In the genomic region with DNA sequence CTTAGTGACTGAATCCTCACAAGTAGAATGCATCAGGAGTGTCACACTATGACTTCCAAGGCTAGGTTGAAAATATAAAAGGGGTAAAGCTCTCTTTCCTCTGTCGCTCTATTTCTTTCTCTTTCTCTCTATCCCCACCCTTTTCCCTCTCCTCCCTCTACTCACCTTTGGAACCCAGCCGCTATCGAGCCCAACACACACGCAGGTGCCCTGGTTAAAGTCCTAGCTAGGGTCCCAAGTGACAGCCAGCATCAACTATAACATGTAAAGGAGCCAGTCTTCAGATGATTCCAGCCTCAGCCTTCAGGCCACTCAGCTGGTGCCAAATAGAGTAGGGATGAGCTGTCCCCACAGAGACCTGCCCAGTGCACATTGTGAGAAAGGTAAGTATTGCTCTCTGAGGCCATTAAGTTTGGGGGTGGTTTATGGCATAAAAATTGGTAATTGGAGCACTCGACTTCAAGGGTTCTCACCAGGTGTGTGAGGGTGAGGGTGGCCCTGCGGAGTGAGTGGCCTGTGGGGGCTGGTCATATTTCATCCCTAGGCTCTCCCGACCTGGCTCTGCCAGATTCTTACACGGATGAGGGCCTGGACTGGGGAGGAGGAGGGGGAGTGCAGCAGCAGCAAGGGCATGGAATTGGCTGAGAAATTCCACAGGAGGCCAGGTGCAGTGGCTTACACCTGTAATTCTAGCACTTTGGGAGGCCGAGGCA, we compare ENCODE assay signal across 22 cellular contexts. TPM values are rescaled to one million over a fixed set of nuclear protein-coding genes. Genes with fewer than 3 reads are reported as not detected.
DNase-seq lines count a peak whose midpoint lies in the region; ATAC-seq and TF ChIP-seq lines count a peak whose summit lies in the region.
"Had no signal": no experiment of that assay in that cellular context is flagged by ENCODE, and none has a peak within 500 bp of the region (broad histone marks: within the 10 kb centered on the region; RNA-seq: fewer than 3 reads in every experiment).

No MANE protein-coding gene starts in this region.

- H3K79me2 ChIP-seq in neural progenitor cell (ENCODE audit: low read depth), result no peaks in the 10 kb centered on the region

- intact Hi-C loops in left cardiac atrium (cut with DNase I), result loop anchor here in 1 of 2 donors (10.0 kb wide), 1 partner anchor 746 kb away; no protein-coding TSS in a partner anchor

- H3K9me3 ChIP-seq in duodenal mucosa (ENCODE audit: control insufficient read depth in 1 of 2, low read length in 2 of 2) (no peaks in the 10 kb centered on the region), neural progenitor cell (ENCODE audit: low read depth) (no peaks in the 10 kb centered on the region)
- H3K9me3 ChIP-seq: neutrophil had no signal

- H3F3A ChIP-seq in neural progenitor cell (ENCODE audit: low read depth), result no peaks in the 10 kb centered on the region

- H2AFZ ChIP-seq in neural progenitor cell (replicated peaks), result no peak overlapping the region

- H3K4me3 ChIP-seq in duodenal mucosa (ENCODE audit: low read depth in 1 of 2, low read length in 2 of 2) (peak overlapping the region; percentile 34 to 48), neural progenitor cell (no peak overlapping the region)

- H3K4me3 Mint-ChIP-seq in neural progenitor cell, result no peak overlapping the region
- H3K4me3 Mint-ChIP-seq: T-cell had no signal

- DNase-seq in DMS153 treated with DMSO at 0.1 percent for 48 hours (lab: John Stamatoyannopoulos, UW; ENCODE audit: unreplicated experiment) (peak; percentile 15), NCI-H2029 treated with DMSO at 0.1 percent for 48 hours (lab: John Stamatoyannopoulos, UW) (peak; percentile 92), neural progenitor cell (ENCODE audit: low spot score) (no peak), activated gamma-delta T cell (lab: John Stamatoyannopoulos, UW) (no peak), MV-4-11 (lab: John Stamatoyannopoulos, UW) (no peak), left cardiac atrium (no peak)
- DNase-seq: aorta; foreskin fibroblast; GDM1; mammary epithelial cell; NCI-H1694 treated with DMSO at 0.1 percent for 48 hours; NK-92 treated with Interleukin-12 subunit alpha and Interleukin-12 subunit beta, amount 100 ng/mL, for 24 hours; stimulated activated CD4-positive, alpha-beta T cell treated with anti-CD3 and anti-CD28 coated beads, Interleukin-1b, Interleukin-23, amount 100 ng/mL, for 48 hours; T-cell; WERI-Rb-1 had no signal

- ATAC-seq in left cardiac atrium, result no peak
- ATAC-seq in GM21737 (IDR thresholded peaks at IDR 0.05; ENCODE audit: unreplicated experiment), result no peak
- ATAC-seq: Right ventricle myocardium inferior, sciatic nerve, T-cell had no signal

- H3K4me1 Mint-ChIP-seq in neural progenitor cell, result peaks cover 11% of the 10 kb centered on the region

- H4K20me1 ChIP-seq in neural progenitor cell (ENCODE audit: low read depth), result no peaks in the 10 kb centered on the region

- H3K36me3 ChIP-seq in duodenal mucosa (ENCODE audit: control insufficient read depth in 1 of 2, insufficient read depth in 2 of 2, low read length in 2 of 2), result no peaks in the 10 kb centered on the region
- H3K36me3 ChIP-seq in neural progenitor cell, result no peaks in the 10 kb centered on the region
- H3K36me3 ChIP-seq: neutrophil, WERI-Rb-1 had no signal

- H3K27me3 ChIP-seq in duodenal mucosa (ENCODE audit: control insufficient read depth in 1 of 2, insufficient read depth in 2 of 2, low read length in 2 of 2), result no peaks in the 10 kb centered on the region
- no peaks in the 10 kb centered on the region for H3K27me3 ChIP-seq in neural progenitor cell
- H3K27me3 ChIP-seq: neutrophil had no signal

- H3K4me2 ChIP-seq in neural progenitor cell, result no peak overlapping the region

- no peak for TF ChIP-seq CTCF in neural progenitor cell (IDR thresholded peaks at IDR 0.05)

- peak overlapping the region; percentile 54 for H3K27ac Mint-ChIP-seq in neural progenitor cell

- H3K9ac ChIP-seq in duodenal mucosa (ENCODE audit: low read depth in 1 of 2, low read length in 2 of 2) (peak overlapping the region; percentile 39 to 60), neural progenitor cell (no peak overlapping the region)

- H3K27ac ChIP-seq in duodenal mucosa (ENCODE audit: low read depth, low read length) (peak overlapping the region; percentile 53), neural progenitor cell (no peak overlapping the region)
- H3K27ac ChIP-seq: neutrophil, WERI-Rb-1 had no signal

- H3K9me3 Mint-ChIP-seq in neural progenitor cell, result no peaks in the 10 kb centered on the region
- H3K9me3 Mint-ChIP-seq: T-cell had no signal

- peaks cover 2% of the 10 kb centered on the region for H3K27me3 Mint-ChIP-seq in neural progenitor cell (ENCODE audit: insufficient read depth, low read depth)
- H3K27me3 Mint-ChIP-seq: T-cell had no signal

- H3K36me3 Mint-ChIP-seq in neural progenitor cell, result no peaks in the 10 kb centered on the region
- H3K36me3 Mint-ChIP-seq: T-cell had no signal

- H3K4me1 ChIP-seq in duodenal mucosa (ENCODE audit: control insufficient read depth in 1 of 2, insufficient read depth in 2 of 2, low read length in 2 of 2) (peaks cover 9 to 26% of the 10 kb centered on the region in 2 donors), neural progenitor cell (no peaks in the 10 kb centered on the region)

RNA-seq across cellular contexts. Expression of a gene that starts 14.9 kb away (rescaled TPM):
- total RNA-seq in neural progenitor cell (ENCODE audit: low replicate concordance) (not detected in 2 replicates), left cardiac atrium (1 to 10 TPM; 1.3 to 1.7 TPM)
- total RNA-seq: endothelial cell of umbilical vein, mammary epithelial cell had no signal

RNA-seq across cellular contexts. Expression of a gene that starts 17.3 kb away (rescaled TPM):
- total RNA-seq in neural progenitor cell (ENCODE audit: low replicate concordance), result not detected in 2 replicates
- not detected for total RNA-seq in left cardiac atrium
- total RNA-seq: activated CD8-positive, alpha-beta memory T cell treated with anti-CD3 and anti-CD28 coated beads for 36 hours; endothelial cell of umbilical vein; mammary epithelial cell; Right ventricle myocardium inferior; sciatic nerve had no signal

RNA-seq across cellular contexts. Expression of a gene that starts 29.8 kb away (rescaled TPM):
- total RNA-seq in neural progenitor cell (ENCODE audit: low replicate concordance) (173 and 275 TPM in 2 replicates), left cardiac atrium (10 to 100 TPM; 22.1 to 30.1 TPM)

RNA-seq across cellular contexts. Expression of a gene that starts 45.6 kb away (rescaled TPM):
- 120 and 220 TPM in 2 replicates for total RNA-seq in neural progenitor cell (ENCODE audit: low replicate concordance)
- total RNA-seq in left cardiac atrium, result 10 to 100 TPM; 84.8 to 96.7 TPM

RNA-seq across cellular contexts. Expression of a gene that starts 51.3 kb away (rescaled TPM):
- total RNA-seq in neural progenitor cell (ENCODE audit: low replicate concordance) (23.5 and 71.4 TPM in 2 replicates), left cardiac atrium (1 to 10 TPM; 2.2 to 3.0 TPM)

Comparison
In these comparisons a context has a peak if more than half of its experiments do, and no peak if none do; other contexts are left out.
1. DNase-seq: peak in DMS153 treated with DMSO at 0.1 percent for 48 hours (single experiment) and NCI-H2029 treated with DMSO at 0.1 percent for 48 hours (single experiment); none in neural progenitor cell (single experiment), activated gamma-delta T cell (single experiment), MV-4-11 (single experiment) and left cardiac atrium (single experiment).